In the genomic region with DNA sequence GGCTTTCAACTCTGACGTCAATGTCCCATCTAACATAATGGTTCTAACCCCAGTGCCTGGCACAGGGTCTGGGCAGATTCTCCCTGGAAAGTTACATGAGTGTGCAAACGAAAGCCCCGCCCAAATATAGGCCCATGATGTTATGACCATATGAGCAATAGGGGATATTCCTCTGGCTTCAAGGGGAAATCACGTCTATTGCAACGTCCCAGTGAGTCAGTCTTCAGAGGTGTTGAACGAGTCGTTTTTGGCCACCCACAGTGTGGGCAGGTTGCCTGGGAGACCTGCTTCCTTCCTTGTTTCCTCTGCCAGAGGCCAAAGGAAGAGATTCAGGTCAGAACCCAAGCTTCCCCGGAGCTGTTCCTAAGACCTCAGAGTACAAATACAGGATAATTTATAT, we compare ENCODE assay signal across 8 cellular contexts. TPM values are rescaled to one million over a fixed set of nuclear protein-coding genes. Genes with fewer than 3 reads are reported as not detected.
DNase-seq lines count a peak whose midpoint lies in the region; TF ChIP-seq lines count a peak whose summit lies in the region.

No MANE protein-coding gene starts in this region.

- H2AK5ac ChIP-seq in mesenchymal stem cell (ENCODE audit: low read length, severe bottlenecking), result no peak overlapping the region

- H2BK120ac ChIP-seq in mesenchymal stem cell (ENCODE audit: low read depth, low read length), result no peak overlapping the region

- no peaks in the 10 kb centered on the region for H3K36me3 ChIP-seq in mesenchymal stem cell (ENCODE audit: control insufficient read depth in 1 of 2, insufficient read depth in 2 of 2, low read depth in 1 of 2, low read length in 2 of 2)

- no peak overlapping the region for H3K23ac ChIP-seq in mesenchymal stem cell (ENCODE audit: low read length in 2 of 2)

- H2BK15ac ChIP-seq in mesenchymal stem cell (ENCODE audit: low read depth, poor library complexity, severe bottlenecking), result no peak overlapping the region

- H3K79me1 ChIP-seq in mesenchymal stem cell (replicated peaks; ENCODE audit: low read length, poor library complexity, severe bottlenecking), result no peaks in the 10 kb centered on the region

- no peak overlapping the region for H4K8ac ChIP-seq in mesenchymal stem cell (ENCODE audit: low read length)

- peak; percentile 63 for DNase-seq in GM12864 (ENCODE audit: low read depth)
- DNase-seq in LoVo (ENCODE audit: low spot score), result peak; percentile 12
- DNase-seq in activated T-cell treated with anti-CD3 and anti-CD28 coated beads for 48 hours (ENCODE audit: low read depth), result peak; percentile 68
- peak; percentile 43 to 58 for DNase-seq in stimulated activated CD4-positive, alpha-beta T cell treated with anti-CD3 and anti-CD28 coated beads, Interleukin-12 subunit alpha, Interleukin-12 subunit beta, amount 100 ng/mL, for 24 hours (ENCODE audit: low read depth in 2 of 2)
- no peak for DNase-seq in retina
- no peak for DNase-seq in Ammon's horn (ENCODE audit: low spot score)
- no peak for DNase-seq in mesenchymal stem cell
- no peak for DNase-seq in ureter (ENCODE audit: low spot score)

- no peak overlapping the region for H3K27ac ChIP-seq in mesenchymal stem cell (ENCODE audit: low read length, poor library complexity, severe bottlenecking)

- H4K91ac ChIP-seq in mesenchymal stem cell (ENCODE audit: low read length), result no peak overlapping the region

- no peak overlapping the region for H3K4me2 ChIP-seq in mesenchymal stem cell (ENCODE audit: low read length, poor library complexity, severe bottlenecking)

- no peak overlapping the region for H3K18ac ChIP-seq in mesenchymal stem cell (ENCODE audit: low read depth in 1 of 2, low read length in 2 of 2)

- H3K4ac ChIP-seq in mesenchymal stem cell (ENCODE audit: low read depth in 1 of 2, low read length in 2 of 2), result no peak overlapping the region

- H2BK12ac ChIP-seq in mesenchymal stem cell (ENCODE audit: low read length in 2 of 2), result no peak overlapping the region

- H2AFZ ChIP-seq in mesenchymal stem cell (ENCODE audit: low read depth, low read length), result no peak overlapping the region

- 55% methylated on average over 7 of the region's 8 CpGs for WGBS in mesenchymal stem cell

- no peaks in the 10 kb centered on the region for H3K4me1 ChIP-seq in mesenchymal stem cell (ENCODE audit: control insufficient read depth, insufficient read depth, low read depth, low read length)

- peaks cover 0 to 12% of the 10 kb centered on the region in 2 experiments for H3K27me3 ChIP-seq in mesenchymal stem cell (ENCODE audit: control insufficient read depth in 1 of 2, insufficient read depth in 1 of 2, low read length in 2 of 2)

- no peak overlapping the region for H2BK5ac ChIP-seq in mesenchymal stem cell (ENCODE audit: low read depth, low read length, poor library complexity, severe bottlenecking)

- no peak overlapping the region for H3K9ac ChIP-seq in mesenchymal stem cell (ENCODE audit: low read length)

- peaks cover 22% of the 10 kb centered on the region for H3K9me3 ChIP-seq in mesenchymal stem cell (ENCODE audit: control insufficient read depth, low read length)

- no peak overlapping the region for H3K4me3 ChIP-seq in GM12864 (ENCODE audit: low read depth, low read length)
- no peak overlapping the region for H3K4me3 ChIP-seq in mesenchymal stem cell (ENCODE audit: insufficient read depth in 1 of 2, low read depth in 1 of 2, low read length in 2 of 2)

- H3K14ac ChIP-seq in mesenchymal stem cell (ENCODE audit: low read length in 2 of 2), result no peak overlapping the region

- TF ChIP-seq CTCF in GM12864 (IDR thresholded peaks at IDR 0.05; ENCODE audit: low read depth, low read length, missing control alignments), result no peak

RNA-seq across cellular contexts. Expression of gene PIK3R5, which starts 30.3 kb away (rescaled TPM):
- polyA plus RNA-seq in mesenchymal stem cell (2013, experiment 1 of 2), result not detected
- not detected for polyA plus RNA-seq in mesenchymal stem cell (2013, experiment 2 of 2)
- 8.4 TPM for total RNA-seq in ureter

Comparison
In these comparisons a context has a peak if more than half of its experiments do, and no peak if none do; other contexts are left out.
1. DNase-seq: peak in GM12864 (single experiment), LoVo (single experiment), activated T-cell treated with anti-CD3 and anti-CD28 coated beads for 48 hours (single experiment) and stimulated activated CD4-positive, alpha-beta T cell treated with anti-CD3 and anti-CD28 coated beads, Interleukin-12 subunit alpha, Interleukin-12 subunit beta, amount 100 ng/mL, for 24 hours (2 of 2); none in retina (single experiment), Ammon's horn (single experiment), mesenchymal stem cell (single experiment) and ureter (single experiment).